ENCODE assay signal across 8 cellular contexts in the genomic region with DNA sequence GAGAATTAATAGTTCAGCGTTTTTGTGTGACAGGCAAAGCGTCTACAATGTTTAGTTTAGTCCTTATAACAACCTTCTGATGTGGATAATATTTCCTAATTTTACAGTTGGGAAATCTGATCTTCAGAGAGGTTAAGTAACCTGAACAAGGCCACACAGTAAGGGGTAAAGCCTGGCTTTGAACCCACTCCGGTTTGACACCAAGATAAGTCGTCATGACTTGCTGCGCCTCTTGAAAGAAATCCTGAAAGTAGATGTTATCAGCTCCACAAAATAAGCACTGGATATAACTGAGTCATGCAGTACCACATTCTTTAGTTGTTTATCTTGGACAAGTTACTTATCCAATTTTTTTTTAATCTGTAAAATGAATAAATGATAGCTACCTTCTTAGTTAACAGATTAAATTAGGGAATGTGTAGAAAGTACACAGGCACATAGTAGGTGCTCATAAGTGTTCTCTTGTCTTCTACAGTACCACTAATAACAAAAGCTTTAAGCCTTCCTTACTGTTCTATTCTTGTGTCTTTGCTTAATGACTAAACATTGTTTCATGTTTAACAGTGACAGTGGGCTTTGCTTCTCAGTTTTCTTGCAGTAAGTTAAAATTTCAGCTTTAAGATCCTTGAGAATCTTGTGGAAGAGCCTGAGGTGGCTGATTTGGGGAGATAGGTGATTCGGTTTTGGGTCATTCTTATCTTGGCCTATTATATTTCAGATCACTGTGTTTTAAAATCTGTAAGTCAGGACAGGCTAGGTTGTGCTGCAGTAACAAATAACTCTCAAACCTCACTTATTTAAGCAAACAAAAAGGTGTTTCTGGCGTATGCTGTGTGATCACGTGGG. TPM values are rescaled to one million over a fixed set of nuclear protein-coding genes. Genes with fewer than 3 reads are reported as not detected.
A peak's percentile ranks its signal among the peaks of the same experiment; 100 is the strongest.
DNase-seq lines count a peak whose midpoint lies in the region; ATAC-seq and TF ChIP-seq lines count a peak whose summit lies in the region.

No MANE protein-coding gene starts in this region.

- peaks cover 7 to 33% (median 25%) of the 10 kb centered on the region in 4 donors for H3K36me3 ChIP-seq in stomach

- TF ChIP-seq CTCF in activated B cell treated with CpG ODN at 0.5 μM for 24 hours (IDR thresholded peaks at IDR 0.05) = no peak
- no peak for TF ChIP-seq CTCF in foreskin keratinocyte (conservative IDR thresholded peaks at IDR 0.05)
- no peak for TF ChIP-seq CTCF in stomach (IDR thresholded peaks at IDR 0.05)

- TF ChIP-seq POLR2A in stomach (IDR thresholded peaks at IDR 0.05) = no peak

- H3K4me3 Mint-ChIP-seq in activated T-cell treated with anti-CD3 and anti-CD28 coated beads, Interleukin-2, amount 50 U/mL, for 24 hours = peak overlapping the region; percentile 90
- H3K4me3 Mint-ChIP-seq in activated B cell treated with CpG ODN at 0.5 μM for 24 hours = peak overlapping the region; percentile 99

- CTCF ChIA-PET in activated B cell treated with CpG ODN at 0.5 μM for 24 hours (lab: Charles Lee) = interaction anchor here (0.8 to 2.7 kb wide), 5 partner anchors 35 to 302 kb away, joined by 3 to 9 read pairs (median 3); no protein-coding TSS in a partner anchor

- no peak for ATAC-seq in activated B cell treated with CpG ODN at 0.5 μM for 24 hours (ENCODE audit: low read depth)
- ATAC-seq in foreskin keratinocyte = no peak
- no peak for ATAC-seq in HG02884 (IDR thresholded peaks at IDR 0.05; ENCODE audit: unreplicated experiment)

- POLR2A ChIA-PET in activated B cell treated with CpG ODN at 0.5 μM for 24 hours (lab: Charles Lee) = interaction anchor here (1.0 to 6.3 kb wide), 10 partner anchors 14 to 189 kb away, joined by 3 to 84 read pairs (median 16); no protein-coding TSS in a partner anchor

- peaks cover 76% of the 10 kb centered on the region for H3K36me3 Mint-ChIP-seq in activated T-cell treated with anti-CD3 and anti-CD28 coated beads, Interleukin-2, amount 50 U/mL, for 24 hours (ENCODE audit: low read depth)
- H3K36me3 Mint-ChIP-seq in activated B cell treated with CpG ODN at 0.5 μM for 24 hours (ENCODE audit: low read depth) = peaks cover 60% of the 10 kb centered on the region

- H3K4me1 Mint-ChIP-seq in activated T-cell treated with anti-CD3 and anti-CD28 coated beads, Interleukin-2, amount 50 U/mL, for 24 hours (ENCODE audit: low read depth) = peaks cover 65% of the 10 kb centered on the region
- H3K4me1 Mint-ChIP-seq in activated B cell treated with CpG ODN at 0.5 μM for 24 hours = peaks cover 44% of the 10 kb centered on the region

- peaks cover 4% of the 10 kb centered on the region for H3K9me3 Mint-ChIP-seq in activated T-cell treated with anti-CD3 and anti-CD28 coated beads, Interleukin-2, amount 50 U/mL, for 24 hours
- peaks cover 4% of the 10 kb centered on the region for H3K9me3 Mint-ChIP-seq in activated B cell treated with CpG ODN at 0.5 μM for 24 hours

- H3K27ac ChIP-seq in foreskin keratinocyte (peak overlapping the region; percentile 96), stomach (peak overlapping the region in 4 of 5 donors; percentile 97 to 100 (median 98))

- intact Hi-C loops in activated B cell treated with CpG ODN at 0.5 μM for 24 hours (cut with micrococcal nuclease) = loop anchor here (5.0 kb wide), 2 partner anchors 552 to 632 kb away; no protein-coding TSS in a partner anchor
- intact Hi-C loops in stomach (cut with DNase I; ENCODE audit: low total_unique reads) = no loop called here

- H3K27me3 Mint-ChIP-seq in activated T-cell treated with anti-CD3 and anti-CD28 coated beads, Interleukin-2, amount 50 U/mL, for 24 hours = no peaks in the 10 kb centered on the region
- H3K27me3 Mint-ChIP-seq in activated B cell treated with CpG ODN at 0.5 μM for 24 hours = no peaks in the 10 kb centered on the region

- DNase-seq in activated T-cell treated with anti-CD3 and anti-CD28 coated beads, Interleukin-2, amount 50 U/mL, for 24 hours = no peak
- DNase-seq in activated T-cell treated with anti-CD3 and anti-CD28 coated beads, Interleukin-2, amount 50 U/mL, for 48 hours = no peak
- no peak for DNase-seq in activated B cell treated with CpG ODN at 0.5 μM for 24 hours
- peak in 1 of 2 donors; percentile 79 for DNase-seq in foreskin keratinocyte
- no peak for DNase-seq in stomach
- DNase-seq in NCI-H345 treated with DMSO at 0.1 percent for 48 hours (lab: John Stamatoyannopoulos, UW; ENCODE audit: unreplicated experiment) = no peak
- no peak for DNase-seq in GDM1 (lab: John Stamatoyannopoulos, UW)

- H3K27me3 ChIP-seq in foreskin keratinocyte (no peaks in the 10 kb centered on the region), stomach (no peaks in the 10 kb centered on the region)

- H3K4me1 ChIP-seq in foreskin keratinocyte (peaks cover 15% of the 10 kb centered on the region), stomach (peaks cover 16 to 34% (median 24%) of the 10 kb centered on the region in 4 donors)

- peak overlapping the region; percentile 94 for H3K27ac Mint-ChIP-seq in activated T-cell treated with anti-CD3 and anti-CD28 coated beads, Interleukin-2, amount 50 U/mL, for 24 hours
- no peak overlapping the region for H3K27ac Mint-ChIP-seq in activated B cell treated with CpG ODN at 0.5 μM for 24 hours

- peak overlapping the region in 2 of 4 donors; percentile 79 to 89 for H3K4me3 ChIP-seq in stomach

- WGBS in stomach, 5 donors = 47 to 68% (median 63%) methylated on average over 8 of the region's 8 CpGs

- TF ChIP-seq EP300 in stomach (IDR thresholded peaks at IDR 0.05) = no peak

- H3K9me3 ChIP-seq in stomach = no peaks in the 10 kb centered on the region

RNA-seq across cellular contexts. Expression of a gene that starts 2.1 kb away (rescaled TPM):
- total RNA-seq in activated B cell treated with CpG ODN at 0.5 μM for 24 hours (90.3 and 91.0 TPM in 2 replicates), foreskin keratinocyte (19.0 and 23.0 TPM in 2 replicates), stomach (10 to 100 TPM; 12.9 to 19.6 (median 16.5) TPM)
- polyA plus RNA-seq in foreskin keratinocyte (5.1 and 5.2 TPM in 2 replicates), stomach (1 to 10 TPM; 2.0 to 3.7 (median 3.5) TPM)
